Comparison of ENCODE assay signal across 8 cellular contexts in genomic region chr4:156378053-156378665, GRCh38.
A peak's percentile ranks its signal among the peaks of the same experiment; 100 is the strongest.
DNase-seq lines count a peak whose midpoint lies in the region; ATAC-seq and TF ChIP-seq lines count a peak whose summit lies in the region.
"Had no signal": no experiment of that assay in that cellular context is flagged by ENCODE, and none has a peak within 500 bp of the region (broad histone marks: within the 10 kb centered on the region; RNA-seq: fewer than 3 reads in every experiment).

No MANE protein-coding gene starts in this region.

- no peaks in the 10 kb centered on the region for H3K9me2 ChIP-seq in OCI-LY7 (ENCODE audit: insufficient read depth, low read length)

- no peak for TF ChIP-seq EP300 in tibial nerve (IDR thresholded peaks at IDR 0.05)

- no peaks in the 10 kb centered on the region for H3K79me2 ChIP-seq in OCI-LY7 (ENCODE audit: insufficient read depth, low read depth, low read length)

- TF ChIP-seq POLR2A in tibial nerve (IDR thresholded peaks at IDR 0.05): no peak

- no peak overlapping the region for H3K4me3 ChIP-seq in OCI-LY7 (ENCODE audit: low read depth, low read length, poor library complexity, severe bottlenecking)
- H3K4me3 ChIP-seq in tibial nerve: no peak overlapping the region
- H3K4me3 ChIP-seq: skin epidermis had no signal

- H3K36me3 ChIP-seq in OCI-LY7 (ENCODE audit: insufficient read depth, low read length): no peaks in the 10 kb centered on the region
- no peaks in the 10 kb centered on the region for H3K36me3 ChIP-seq in tibial nerve

- H3K27ac ChIP-seq in OCI-LY7 (ENCODE audit: low read depth, low read length, poor library complexity, severe bottlenecking) (no peak overlapping the region), tibial nerve (no peak overlapping the region)

- H3K4me1 ChIP-seq in OCI-LY7 (ENCODE audit: insufficient read depth, low read length, poor library complexity, severe bottlenecking) (no peaks in the 10 kb centered on the region), tibial nerve (peaks cover 0 to 4% (median 0%) of the 10 kb centered on the region in 4 donors)

- H3K27me3 ChIP-seq in tibial nerve: no peaks in the 10 kb centered on the region

- H4K20me1 ChIP-seq in OCI-LY7 (ENCODE audit: insufficient read depth, low read length): no peaks in the 10 kb centered on the region

- DNase-seq in OCI-LY7 (ENCODE audit: low spot score) (peak; percentile 1), iPS DF 19.7 (ENCODE audit: low read depth, low spot score) (peak; percentile 12), tibial nerve (ENCODE audit: low spot score in 2 of 2) (no peak), posterior vena cava (ENCODE audit: low spot score) (no peak)
- no peak for DNase-seq in activated T-cell treated with anti-CD3 and anti-CD28 coated beads, Interleukin-2, amount 50 U/mL, for 1 hour

- TF ChIP-seq CTCF in OCI-LY7 (conservative IDR thresholded peaks at IDR 0.05; ENCODE audit: low read length) (peak; percentile 60), tibial nerve (IDR thresholded peaks at IDR 0.05) (peak in 1 of 5 experiments; percentile 38)

- H3K9me3 ChIP-seq in OCI-LY7 (ENCODE audit: low read length) (no peaks in the 10 kb centered on the region), tibial nerve (no peaks in the 10 kb centered on the region)

- POLR2A ChIA-PET in OCI-LY7 (lab: Charles Lee): no interaction called here

- ATAC-seq in GM18511 (IDR thresholded peaks at IDR 0.05; ENCODE audit: unreplicated experiment): peak; percentile 79
- peak; percentile 80 for ATAC-seq in HG03066 (IDR thresholded peaks at IDR 0.05; ENCODE audit: low read depth, unreplicated experiment)

- intact Hi-C loops in OCI-LY7 (cut with micrococcal nuclease; ENCODE audit: unreplicated experiment): loop anchor here (1.0 kb wide), 1 partner anchor 209 kb away; no protein-coding TSS in a partner anchor
- intact Hi-C loops in posterior vena cava (cut with DNase I): no loop called here

- H3K4me2 ChIP-seq in OCI-LY7 (ENCODE audit: low read length): no peak overlapping the region

- 89 to 91% methylated on average over 8 of the region's 8 CpGs for WGBS in tibial nerve, 2 donors

- no peak overlapping the region for H2AFZ ChIP-seq in OCI-LY7 (ENCODE audit: low read length)

- CTCF ChIA-PET in OCI-LY7 (lab: Charles Lee; ENCODE audit: unreplicated experiment): no interaction called here

- BruUV-seq in OCI-LY7 (replicated peaks; lab: Mats Ljungman, UMichigan): no TSS peak

Comparison
In these comparisons a context has a peak if more than half of its experiments do, and no peak if none do; other contexts are left out.
1. DNase-seq: peak in OCI-LY7 (single experiment) and iPS DF 19.7 (single experiment); none in activated T-cell treated with anti-CD3 and anti-CD28 coated beads, Interleukin-2, amount 50 U/mL, for 1 hour (single experiment), tibial nerve (0 of 2) and posterior vena cava (single experiment).